14 cellular contexts compared by ENCODE assay signal in the genomic region with DNA sequence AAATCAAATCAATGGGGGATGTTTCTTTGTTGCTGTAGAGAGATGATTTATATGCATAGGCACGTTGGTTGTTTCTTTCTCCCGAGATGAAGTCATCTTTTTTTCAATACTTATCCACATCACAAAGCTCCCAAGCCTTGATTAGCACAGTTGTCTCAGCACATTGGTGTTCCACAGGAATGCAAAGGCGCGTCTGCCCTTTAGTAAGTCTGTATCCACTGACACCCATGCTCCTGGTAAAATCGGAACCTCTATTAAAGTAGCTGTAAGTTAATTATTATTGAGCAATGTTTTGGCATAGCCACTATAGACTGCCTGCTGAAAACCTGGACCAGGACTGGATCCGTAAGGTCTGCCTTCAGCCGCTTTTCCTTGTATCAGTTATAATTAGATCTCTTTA.
DNase-seq lines count a peak whose midpoint lies in the region; ATAC-seq, FAIRE-seq and TF ChIP-seq lines count a peak whose summit lies in the region.
"Had no signal": no experiment of that assay in that cellular context is flagged by ENCODE, and none has a peak within 500 bp of the region (broad histone marks: within the 10 kb centered on the region; RNA-seq: fewer than 3 reads in every experiment).

No MANE protein-coding gene starts in this region.

- ATAC-seq in HepG2, result no peak
- no peak for ATAC-seq in right lobe of liver
- no peak for ATAC-seq in activated CD8-positive, alpha-beta memory T cell treated with anti-CD3 and anti-CD28 coated beads, Interleukin-2, amount 10 ng/mL, durations not matched to agents 7 days and 5 days
- ATAC-seq in HG03439 (IDR thresholded peaks at IDR 0.05; ENCODE audit: unreplicated experiment), result no peak

- FAIRE-seq in HepG2 (lab: Jason Lieb, UNC), result no peak
- FAIRE-seq: kidney had no signal

- no peaks in the 10 kb centered on the region for H4K20me1 ChIP-seq in HepG2 (ENCODE audit: insufficient read depth, low read length)

- peaks cover 27% of the 10 kb centered on the region for H3K36me3 Mint-ChIP-seq in activated CD8-positive, alpha-beta memory T cell treated with anti-CD3 and anti-CD28 coated beads, Interleukin-2, amount 10 ng/mL, durations not matched to agents 7 days and 5 days

- H3K9ac ChIP-seq in HepG2 (ENCODE audit: insufficient read depth, low read depth, low read length), result no peak overlapping the region

- H3K27me3 ChIP-seq in HepG2 (ENCODE audit: control insufficient read depth in 1 of 2, insufficient read depth in 2 of 2, low read length in 2 of 2) (no peaks in the 10 kb centered on the region), right lobe of liver (no peaks in the 10 kb centered on the region), brain microvascular endothelial cell (replicated peaks) (no peaks in the 10 kb centered on the region)
- H3K27me3 ChIP-seq: MG63, upper lobe of left lung had no signal

- TF ChIP-seq EP300 in HepG2 (IDR thresholded peaks at IDR 0.05; ENCODE audit: low read depth in 2 of 2, low read length in 2 of 2) (no peak), HepG2 (CRISPR knock-in tag; IDR thresholded peaks at IDR 0.05; ENCODE audit: borderline replicate concordance) (no peak)

- no peak for TF ChIP-seq RAD21 in HepG2 (CRISPR knock-in tag; IDR thresholded peaks at IDR 0.05)

- H3K4me1 ChIP-seq in HepG2 (ENCODE audit: insufficient read depth, low read length) (peaks cover 35% of the 10 kb centered on the region), right lobe of liver (peaks cover 0 to 16% (median under 1%) of the 10 kb centered on the region in 4 donors)

- H3K27me3 Mint-ChIP-seq in activated CD8-positive, alpha-beta memory T cell treated with anti-CD3 and anti-CD28 coated beads, Interleukin-2, amount 10 ng/mL, durations not matched to agents 7 days and 5 days, result no peaks in the 10 kb centered on the region

- in situ Hi-C loops in HepG2 (cut with HindIII; ENCODE audit: extremely low pct_ligation_motif_present, low pct_unique_long_range_greater_than_20kb), result no loop called here
- in situ Hi-C loops in brain microvascular endothelial cell (cut with HindIII; ENCODE audit: low pct_ligation_motif_present, low sequenced_read_pairs), result no loop called here

- POLR2A ChIA-PET in HepG2 (lab: Yijun Ruan, JAX), result no interaction called here

- DNase-seq in HepG2 (ENCODE audit: low spot score) (no peak), right lobe of liver (no peak), brain microvascular endothelial cell (peak; percentile 61), kidney glomerular epithelial cell (lab: John Stamatoyannopoulos, UW) (peak; percentile 96), NCI-H748 (lab: John Stamatoyannopoulos, UW; ENCODE audit: unreplicated experiment) (no peak), H4 (ENCODE audit: low spot score) (no peak)
- DNase-seq in activated CD8-positive, alpha-beta memory T cell treated with anti-CD3 and anti-CD28 coated beads, Interleukin-2, amount 10 ng/mL, durations not matched to agents 7 days and 5 days, result no peak
- DNase-seq: activated CD4-positive, alpha-beta T cell treated with anti-CD3 and anti-CD28 coated beads for 48 hours; DND-41; kidney; MG63; T-helper 1 cell; upper lobe of left lung had no signal

- 94% methylated on average over 7 of the region's 7 CpGs for WGBS in HepG2 (ENCODE audit: low lambda C conversion rate)
- 90% methylated on average over 5 of the region's 7 CpGs for WGBS in right lobe of liver (ENCODE audit: insufficient coverage, low coverage, low lambda C conversion rate, missing lambda C conversion rate)

- H3K36me3 ChIP-seq in HepG2 (replicated peaks in 1 of 2; ENCODE audit: control insufficient read depth in 1 of 2, insufficient read depth in 2 of 2, low read length in 2 of 2) (peaks cover 3 to 17% of the 10 kb centered on the region in 2 experiments), right lobe of liver (no peaks in the 10 kb centered on the region), brain microvascular endothelial cell (replicated peaks) (no peaks in the 10 kb centered on the region)

- BruUV-seq in HepG2 (replicated peaks; lab: Mats Ljungman, UMichigan), result no TSS peak

- intact Hi-C loops in HepG2 (cut with micrococcal nuclease; ENCODE audit: unreplicated experiment), result no loop called here
- intact Hi-C loops in right lobe of liver (cut with DNase I), result no loop called here

- H3K9me3 Mint-ChIP-seq in activated CD8-positive, alpha-beta memory T cell treated with anti-CD3 and anti-CD28 coated beads, Interleukin-2, amount 10 ng/mL, durations not matched to agents 7 days and 5 days (ENCODE audit: low read depth), result no peaks in the 10 kb centered on the region

- H3K79me2 ChIP-seq in HepG2 (ENCODE audit: insufficient read depth, low read length), result peaks cover 17% of the 10 kb centered on the region

- no peaks in the 10 kb centered on the region for H3K9me3 ChIP-seq in HepG2 (ENCODE audit: low read length)
- no peaks in the 10 kb centered on the region for H3K9me3 ChIP-seq in right lobe of liver
- H3K9me3 ChIP-seq: MG63, upper lobe of left lung had no signal

- H3K27ac ChIP-seq in HepG2 (ENCODE audit: extremely low read length, insufficient read depth, low read length) (no peak overlapping the region), right lobe of liver (no peak overlapping the region), brain microvascular endothelial cell (no peak overlapping the region)

- TF ChIP-seq POLR2A in HepG2 (IDR thresholded peaks at IDR 0.05; ENCODE audit: insufficient read depth in 1 of 2, low read depth in 2 of 2, low read length in 2 of 2), result no peak
- no peak for TF ChIP-seq POLR2A in right lobe of liver (IDR thresholded peaks at IDR 0.05)

- no peak overlapping the region for H3K4me2 ChIP-seq in HepG2 (ENCODE audit: low read depth, low read length)

- CTCF ChIA-PET in HepG2 (lab: Yijun Ruan, JAX; ENCODE audit: low intra/inter-chr PET ratio, low total read pairs), result no interaction called here
- CTCF ChIA-PET in activated CD8-positive, alpha-beta memory T cell treated with anti-CD3 and anti-CD28 coated beads, Interleukin-2, amount 10 ng/mL, durations not matched to agents 7 days and 5 days (lab: Charles Lee), result interaction anchor here (1.4 kb wide), 1 partner anchor 48 kb away, joined by 3 read pairs; no protein-coding TSS in a partner anchor

- H3K4me3 ChIP-seq in HepG2 (replicated peaks in 1 of 3; ENCODE audit: insufficient read depth in 1 of 3, low read depth in 2 of 3, low read length in 3 of 3) (no peak overlapping the region), right lobe of liver (no peak overlapping the region), brain microvascular endothelial cell (ENCODE audit: low read depth, low read length) (no peak overlapping the region)
- H3K4me3 ChIP-seq: MG63, upper lobe of left lung had no signal

- no peak for TF ChIP-seq CTCF in HepG2 (CRISPR knock-in tag; IDR thresholded peaks at IDR 0.05)
- TF ChIP-seq CTCF in right lobe of liver (IDR thresholded peaks at IDR 0.05), result no peak
- no peak for TF ChIP-seq CTCF in brain microvascular endothelial cell (IDR thresholded peaks at IDR 0.05; ENCODE audit: low read depth, low read length, missing control alignments)

- H2AFZ ChIP-seq in HepG2 (ENCODE audit: low read length), result no peak overlapping the region

- H3K4me1 Mint-ChIP-seq in activated CD8-positive, alpha-beta memory T cell treated with anti-CD3 and anti-CD28 coated beads, Interleukin-2, amount 10 ng/mL, durations not matched to agents 7 days and 5 days, result peaks cover 22% of the 10 kb centered on the region

- no peak overlapping the region for H3K4me3 Mint-ChIP-seq in activated CD8-positive, alpha-beta memory T cell treated with anti-CD3 and anti-CD28 coated beads, Interleukin-2, amount 10 ng/mL, durations not matched to agents 7 days and 5 days

- no peak overlapping the region for H3K27ac Mint-ChIP-seq in activated CD8-positive, alpha-beta memory T cell treated with anti-CD3 and anti-CD28 coated beads, Interleukin-2, amount 10 ng/mL, durations not matched to agents 7 days and 5 days

TF ChIP-seq in HepG2, 621 proteins besides CTCF, POLR2A, EP300 and RAD21:
- TF ChIP-seq RBM22 (optimal IDR thresholded peaks at IDR 0.05; ENCODE audit: low read length), result peak; percentile 0
- TF ChIP-seq, protein P1, sequence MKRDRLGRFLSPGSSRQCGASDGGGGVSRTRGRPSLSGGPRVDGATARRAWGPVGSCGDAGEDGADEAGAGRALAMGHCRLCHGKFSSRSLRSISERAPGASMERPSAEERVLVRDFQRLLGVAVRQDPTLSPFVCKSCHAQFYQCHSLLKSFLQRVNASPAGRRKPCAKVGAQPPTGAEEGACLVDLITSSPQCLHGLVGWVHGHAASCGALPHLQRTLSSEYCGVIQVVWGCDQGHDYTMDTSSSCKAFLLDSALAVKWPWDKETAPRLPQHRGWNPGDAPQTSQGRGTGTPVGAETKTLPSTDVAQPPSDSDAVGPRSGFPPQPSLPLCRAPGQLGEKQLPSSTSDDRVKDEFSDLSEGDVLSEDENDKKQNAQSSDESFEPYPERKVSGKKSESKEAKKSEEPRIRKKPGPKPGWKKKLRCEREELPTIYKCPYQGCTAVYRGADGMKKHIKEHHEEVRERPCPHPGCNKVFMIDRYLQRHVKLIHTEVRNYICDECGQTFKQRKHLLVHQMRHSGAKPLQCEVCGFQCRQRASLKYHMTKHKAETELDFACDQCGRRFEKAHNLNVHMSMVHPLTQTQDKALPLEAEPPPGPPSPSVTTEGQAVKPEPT (CRISPR knock-in tag; IDR thresholded peaks at IDR 0.05; ENCODE audit: low read depth), result no peak

Comparison
In these comparisons a context has a peak if more than half of its experiments do, and no peak if none do; other contexts are left out.
1. DNase-seq: peak in brain microvascular endothelial cell (single experiment) and kidney glomerular epithelial cell (single experiment); none in HepG2 (single experiment), right lobe of liver (0 of 3), NCI-H748 (single experiment), activated CD8-positive, alpha-beta memory T cell treated with anti-CD3 and anti-CD28 coated beads, Interleukin-2, amount 10 ng/mL, durations not matched to agents 7 days and 5 days (single experiment) and H4 (single experiment).